In the genomic region with DNA sequence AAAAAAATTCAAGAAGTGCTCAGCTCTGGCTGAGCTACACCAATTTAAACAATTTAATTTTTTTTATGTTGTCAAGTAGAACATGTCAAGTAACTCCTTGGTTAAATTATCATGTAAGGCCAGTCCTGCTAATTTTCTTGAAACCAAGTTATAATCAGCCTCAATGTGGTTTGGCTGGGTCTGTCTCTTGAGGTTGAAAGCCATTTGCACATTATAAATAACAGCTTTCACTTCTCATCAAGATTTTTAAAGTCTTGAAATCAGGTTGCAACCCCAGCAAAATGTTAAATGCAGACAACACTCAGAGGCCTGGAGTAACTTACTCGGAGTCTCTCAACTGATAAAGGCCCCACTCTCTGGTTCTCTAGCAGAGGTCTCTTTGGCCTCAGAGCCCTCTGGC, we compare ENCODE assay signal across 1 cellular context.
TF ChIP-seq lines count a peak whose summit lies in the region.

No MANE protein-coding gene starts in this region.

TF ChIP-seq in GM12878, 131 proteins besides CTCF, POLR2A, EP300 and RAD21 (continued from another document):
- TF ChIP-seq, protein P1, sequence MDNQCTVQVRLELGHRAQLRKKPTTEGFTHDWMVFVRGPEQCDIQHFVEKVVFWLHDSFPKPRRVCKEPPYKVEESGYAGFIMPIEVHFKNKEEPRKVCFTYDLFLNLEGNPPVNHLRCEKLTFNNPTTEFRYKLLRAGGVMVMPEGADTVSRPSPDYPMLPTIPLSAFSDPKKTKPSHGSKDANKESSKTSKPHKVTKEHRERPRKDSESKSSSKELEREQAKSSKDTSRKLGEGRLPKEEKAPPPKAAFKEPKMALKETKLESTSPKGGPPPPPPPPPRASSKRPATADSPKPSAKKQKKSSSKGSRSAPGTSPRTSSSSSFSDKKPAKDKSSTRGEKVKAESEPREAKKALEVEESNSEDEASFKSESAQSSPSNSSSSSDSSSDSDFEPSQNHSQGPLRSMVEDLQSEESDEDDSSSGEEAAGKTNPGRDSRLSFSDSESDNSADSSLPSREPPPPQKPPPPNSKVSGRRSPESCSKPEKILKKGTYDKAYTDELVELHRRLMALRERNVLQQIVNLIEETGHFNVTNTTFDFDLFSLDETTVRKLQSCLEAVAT (IDR thresholded peaks at IDR 0.05), result no peak
- TF ChIP-seq, protein P2, sequence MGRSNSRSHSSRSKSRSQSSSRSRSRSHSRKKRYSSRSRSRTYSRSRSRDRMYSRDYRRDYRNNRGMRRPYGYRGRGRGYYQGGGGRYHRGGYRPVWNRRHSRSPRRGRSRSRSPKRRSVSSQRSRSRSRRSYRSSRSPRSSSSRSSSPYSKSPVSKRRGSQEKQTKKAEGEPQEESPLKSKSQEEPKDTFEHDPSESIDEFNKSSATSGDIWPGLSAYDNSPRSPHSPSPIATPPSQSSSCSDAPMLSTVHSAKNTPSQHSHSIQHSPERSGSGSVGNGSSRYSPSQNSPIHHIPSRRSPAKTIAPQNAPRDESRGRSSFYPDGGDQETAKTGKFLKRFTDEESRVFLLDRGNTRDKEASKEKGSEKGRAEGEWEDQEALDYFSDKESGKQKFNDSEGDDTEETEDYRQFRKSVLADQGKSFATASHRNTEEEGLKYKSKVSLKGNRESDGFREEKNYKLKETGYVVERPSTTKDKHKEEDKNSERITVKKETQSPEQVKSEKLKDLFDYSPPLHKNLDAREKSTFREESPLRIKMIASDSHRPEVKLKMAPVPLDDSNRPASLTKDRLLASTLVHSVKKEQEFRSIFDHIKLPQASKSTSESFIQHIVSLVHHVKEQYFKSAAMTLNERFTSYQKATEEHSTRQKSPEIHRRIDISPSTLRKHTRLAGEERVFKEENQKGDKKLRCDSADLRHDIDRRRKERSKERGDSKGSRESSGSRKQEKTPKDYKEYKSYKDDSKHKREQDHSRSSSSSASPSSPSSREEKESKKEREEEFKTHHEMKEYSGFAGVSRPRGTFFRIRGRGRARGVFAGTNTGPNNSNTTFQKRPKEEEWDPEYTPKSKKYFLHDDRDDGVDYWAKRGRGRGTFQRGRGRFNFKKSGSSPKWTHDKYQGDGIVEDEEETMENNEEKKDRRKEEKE (IDR thresholded peaks at IDR 0.05), result no peak
- TF ChIP-seq SIX5 (IDR thresholded peaks at IDR 0.05; ENCODE audit: low read depth, low read length, severe bottlenecking) (no peak), BHLHE40 (IDR thresholded peaks at IDR 0.05; ENCODE audit: borderline replicate concordance in 1 of 2, low read depth in 2 of 2, low read length in 1 of 2) (no peak), MTA3 (IDR thresholded peaks at IDR 0.05; ENCODE audit: borderline replicate concordance, low read length) (no peak), RUNX3 (IDR thresholded peaks at IDR 0.05; ENCODE audit: low read length) (peak; percentile 74), TBL1XR1 (IDR thresholded peaks at IDR 0.05; ENCODE audit: low read depth, low read length) (0 out of 2 replicates have a peak, but pooled peaks have one; percentile 19), GATAD2B (conservative IDR thresholded peaks at IDR 0.05; ENCODE audit: low read depth) (no peak), BMI1 (IDR thresholded peaks at IDR 0.05; ENCODE audit: borderline replicate concordance) (no peak), KLF5 (IDR thresholded peaks at IDR 0.05; ENCODE audit: partially characterized antibody) (no peak), SPI1 (IDR thresholded peaks at IDR 0.05; ENCODE audit: borderline replicate concordance, insufficient read depth, low read depth, low read length) (0 out of 2 replicates have a peak, but pooled peaks have one; percentile 31), NR2C1 (IDR thresholded peaks at IDR 0.05) (no peak), MTA2 (IDR thresholded peaks at IDR 0.05; ENCODE audit: low read depth) (peak; percentile 23; the same call in 1 of the 2 replicates), DPF2 (IDR thresholded peaks at IDR 0.05) (no peak)
- TF ChIP-seq, protein P3, sequence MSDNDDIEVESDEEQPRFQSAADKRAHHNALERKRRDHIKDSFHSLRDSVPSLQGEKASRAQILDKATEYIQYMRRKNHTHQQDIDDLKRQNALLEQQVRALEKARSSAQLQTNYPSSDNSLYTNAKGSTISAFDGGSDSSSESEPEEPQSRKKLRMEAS (IDR thresholded peaks at IDR 0.05; ENCODE audit: low read depth, low read length), result no peak
